In the genomic region with DNA sequence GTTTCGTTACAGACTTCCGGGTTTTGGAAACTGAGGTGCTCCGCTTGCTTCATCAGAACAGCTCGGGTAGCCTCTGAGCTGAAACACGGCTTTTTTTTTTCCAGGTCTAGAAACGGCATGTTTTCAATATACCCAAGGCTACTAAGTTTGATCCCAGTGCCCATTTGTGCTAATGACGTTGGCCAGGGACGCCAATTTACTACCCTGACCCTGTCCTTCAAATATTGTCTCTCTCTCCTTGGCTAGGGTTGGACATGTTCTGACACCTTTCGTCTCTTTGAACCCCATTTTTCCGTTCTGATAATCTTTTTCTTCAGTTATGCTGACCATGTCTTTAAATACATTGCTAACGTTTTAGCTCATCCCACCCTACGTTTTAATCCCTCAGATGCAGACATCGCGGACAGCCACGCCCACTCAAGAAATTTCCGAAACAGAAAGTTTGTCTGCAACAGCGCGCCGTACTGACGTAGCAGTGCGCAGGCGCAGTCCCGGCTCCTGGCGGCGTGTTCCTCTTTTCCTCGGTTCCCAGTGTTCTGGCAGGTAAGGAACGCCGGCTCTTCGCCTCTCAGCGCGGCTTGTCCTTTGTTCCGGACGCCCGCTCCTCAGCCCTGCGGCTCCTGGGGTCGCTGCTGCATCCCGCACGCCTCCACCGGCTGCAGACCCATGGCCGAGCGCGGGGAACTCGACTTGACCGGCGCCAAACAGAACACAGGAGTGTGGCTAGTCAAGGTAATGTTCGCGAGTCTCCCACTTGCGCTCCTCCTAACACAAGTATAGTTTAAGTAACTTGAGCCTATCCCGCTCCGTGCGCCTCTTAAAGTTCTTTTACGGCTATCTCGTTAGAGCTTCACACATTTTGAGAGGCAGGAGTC, we compare ENCODE assay signal across 1 cellular context.
A peak's percentile ranks its signal among the peaks of the same experiment; 100 is the strongest.
TF ChIP-seq lines count a peak whose summit lies in the region.

GTF2F2 (plus strand) TSS at position 521 of the 875 bp plus-strand sequence; CDS start at position 667, 146 bp downstream.

TF ChIP-seq in K562, 482 proteins besides CTCF, POLR2A, EP300 and RAD21 (continued from another document):
- TF ChIP-seq GTF3C2 (IDR thresholded peaks at IDR 0.05; ENCODE audit: borderline replicate concordance, extremely low read depth, insufficient read length): no peak
- TF ChIP-seq, protein P1, sequence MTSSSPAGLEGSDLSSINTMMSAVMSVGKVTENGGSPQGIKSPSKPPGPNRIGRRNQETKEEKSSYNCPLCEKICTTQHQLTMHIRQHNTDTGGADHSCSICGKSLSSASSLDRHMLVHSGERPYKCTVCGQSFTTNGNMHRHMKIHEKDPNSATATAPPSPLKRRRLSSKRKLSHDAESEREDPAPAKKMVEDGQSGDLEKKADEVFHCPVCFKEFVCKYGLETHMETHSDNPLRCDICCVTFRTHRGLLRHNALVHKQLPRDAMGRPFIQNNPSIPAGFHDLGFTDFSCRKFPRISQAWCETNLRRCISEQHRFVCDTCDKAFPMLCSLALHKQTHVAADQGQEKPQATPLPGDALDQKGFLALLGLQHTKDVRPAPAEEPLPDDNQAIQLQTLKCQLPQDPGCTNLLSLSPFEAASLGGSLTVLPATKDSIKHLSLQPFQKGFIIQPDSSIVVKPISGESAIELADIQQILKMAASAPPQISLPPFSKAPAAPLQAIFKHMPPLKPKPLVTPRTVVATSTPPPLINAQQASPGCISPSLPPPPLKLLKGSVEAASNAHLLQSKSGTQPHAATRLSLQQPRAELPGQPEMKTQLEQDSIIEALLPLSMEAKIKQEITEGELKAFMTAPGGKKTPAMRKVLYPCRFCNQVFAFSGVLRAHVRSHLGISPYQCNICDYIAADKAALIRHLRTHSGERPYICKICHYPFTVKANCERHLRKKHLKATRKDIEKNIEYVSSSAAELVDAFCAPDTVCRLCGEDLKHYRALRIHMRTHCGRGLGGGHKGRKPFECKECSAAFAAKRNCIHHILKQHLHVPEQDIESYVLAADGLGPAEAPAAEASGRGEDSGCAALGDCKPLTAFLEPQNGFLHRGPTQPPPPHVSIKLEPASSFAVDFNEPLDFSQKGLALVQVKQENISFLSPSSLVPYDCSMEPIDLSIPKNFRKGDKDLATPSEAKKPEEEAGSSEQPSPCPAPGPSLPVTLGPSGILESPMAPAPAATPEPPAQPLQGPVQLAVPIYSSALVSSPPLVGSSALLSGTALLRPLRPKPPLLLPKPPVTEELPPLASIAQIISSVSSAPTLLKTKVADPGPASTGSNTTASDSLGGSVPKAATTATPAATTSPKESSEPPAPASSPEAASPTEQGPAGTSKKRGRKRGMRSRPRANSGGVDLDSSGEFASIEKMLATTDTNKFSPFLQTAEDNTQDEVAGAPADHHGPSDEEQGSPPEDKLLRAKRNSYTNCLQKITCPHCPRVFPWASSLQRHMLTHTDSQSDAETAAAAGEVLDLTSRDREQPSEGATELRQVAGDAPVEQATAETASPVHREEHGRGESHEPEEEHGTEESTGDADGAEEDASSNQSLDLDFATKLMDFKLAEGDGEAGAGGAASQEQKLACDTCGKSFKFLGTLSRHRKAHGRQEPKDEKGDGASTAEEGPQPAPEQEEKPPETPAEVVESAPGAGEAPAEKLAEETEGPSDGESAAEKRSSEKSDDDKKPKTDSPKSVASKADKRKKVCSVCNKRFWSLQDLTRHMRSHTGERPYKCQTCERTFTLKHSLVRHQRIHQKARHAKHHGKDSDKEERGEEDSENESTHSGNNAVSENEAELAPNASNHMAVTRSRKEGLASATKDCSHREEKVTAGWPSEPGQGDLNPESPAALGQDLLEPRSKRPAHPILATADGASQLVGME (CRISPR knock-in tag; IDR thresholded peaks at IDR 0.05): no peak
- TF ChIP-seq SNAPC5 (CRISPR knock-in tag; IDR thresholded peaks at IDR 0.05): no peak
- TF ChIP-seq PHTF2 (CRISPR knock-in tag; IDR thresholded peaks at IDR 0.05): no peak
- no peak for TF ChIP-seq NFE2L1 (tag; IDR thresholded peaks at IDR 0.05; ENCODE audit: borderline replicate concordance, low read depth)
- TF ChIP-seq ADNP (tag; IDR thresholded peaks at IDR 0.05): no peak
- TF ChIP-seq CHCHD3 (CRISPR knock-in tag; IDR thresholded peaks at IDR 0.05): no peak
- TF ChIP-seq ELF2 (CRISPR knock-in tag; IDR thresholded peaks at IDR 0.05): no peak
- no peak for TF ChIP-seq JUN (IDR thresholded peaks at IDR 0.05; ENCODE audit: borderline replicate concordance, low read depth, low read length)
- no peak for TF ChIP-seq JUN (CRISPR knock-in tag; IDR thresholded peaks at IDR 0.05; ENCODE audit: borderline replicate concordance)
- peak; percentile 30; the same call in 1 of the 2 replicates for TF ChIP-seq SOX6 (IDR thresholded peaks at IDR 0.05)
- peak; percentile 50 for TF ChIP-seq KDM5B (IDR thresholded peaks at IDR 0.05; ENCODE audit: insufficient replicate concordance, low read depth, low read length)
- TF ChIP-seq PATZ1 (CRISPR knock-in tag; IDR thresholded peaks at IDR 0.05; ENCODE audit: borderline replicate concordance): no peak
- TF ChIP-seq KDM1A (IDR thresholded peaks at IDR 0.05): no peak
- TF ChIP-seq USF1 (CRISPR knock-in tag; IDR thresholded peaks at IDR 0.05): no peak
- TF ChIP-seq HDGF (IDR thresholded peaks at IDR 0.05): no peak
- TF ChIP-seq CREBBP (IDR thresholded peaks at IDR 0.05; ENCODE audit: low read depth, low read length): no peak
- TF ChIP-seq, protein P2, sequence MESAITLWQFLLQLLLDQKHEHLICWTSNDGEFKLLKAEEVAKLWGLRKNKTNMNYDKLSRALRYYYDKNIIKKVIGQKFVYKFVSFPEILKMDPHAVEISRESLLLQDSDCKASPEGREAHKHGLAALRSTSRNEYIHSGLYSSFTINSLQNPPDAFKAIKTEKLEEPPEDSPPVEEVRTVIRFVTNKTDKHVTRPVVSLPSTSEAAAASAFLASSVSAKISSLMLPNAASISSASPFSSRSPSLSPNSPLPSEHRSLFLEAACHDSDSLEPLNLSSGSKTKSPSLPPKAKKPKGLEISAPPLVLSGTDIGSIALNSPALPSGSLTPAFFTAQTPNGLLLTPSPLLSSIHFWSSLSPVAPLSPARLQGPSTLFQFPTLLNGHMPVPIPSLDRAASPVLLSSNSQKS (CRISPR knock-in tag; IDR thresholded peaks at IDR 0.05): no peak
- no peak for TF ChIP-seq ARID2 (IDR thresholded peaks at IDR 0.05)
- no peak for TF ChIP-seq RBM22 (IDR thresholded peaks at IDR 0.05; ENCODE audit: low read depth, low read length, poor library complexity, severe bottlenecking)
- TF ChIP-seq MAFK (IDR thresholded peaks at IDR 0.05; ENCODE audit: low read length): no peak
TF ChIP-seq in K562: peak in this region for 66.
